ENCODE assay signal across 8 cellular contexts in genomic region chr17:39153541-39154111, GRCh38. TPM values are rescaled to one million over a fixed set of nuclear protein-coding genes. Genes with fewer than 3 reads are reported as not detected.
DNase-seq lines count a peak whose midpoint lies in the region; ATAC-seq and TF ChIP-seq lines count a peak whose summit lies in the region.

No MANE protein-coding gene starts in this region.

- no peaks in the 10 kb centered on the region for H3F3A ChIP-seq in SU-DHL-6 (ENCODE audit: insufficient read depth)

- intact Hi-C loops in Right ventricle myocardium inferior (cut with DNase I): loop anchor here (2.0 to 10.0 kb wide), 5 partner anchors 71 to 459 kb away; partner anchors contain the start of gene PCGF2

- DNase-seq in DMS 273 (lab: John Stamatoyannopoulos, UW; ENCODE audit: unreplicated experiment) (peak; percentile 94), H7 (peak; percentile 76), NCI-H128 (lab: John Stamatoyannopoulos, UW; ENCODE audit: unreplicated experiment) (peak; percentile 60), Right ventricle myocardium inferior (ENCODE audit: missing footprints) (peak; percentile 92), osteoblast (ENCODE audit: insufficient read length, low spot score, missing footprints) (peak; percentile 97)
- peak; percentile 85 for DNase-seq in activated naive CD8-positive, alpha-beta T cell treated with anti-CD3 and anti-CD28 coated beads, Interleukin-2, amount 50 U/mL, for 16 hours (ENCODE audit: low read depth, low spot score)

- H3K79me2 ChIP-seq in SU-DHL-6 (ENCODE audit: insufficient read depth, low read length): no peaks in the 10 kb centered on the region
- no peaks in the 10 kb centered on the region for H3K79me2 ChIP-seq in osteoblast (ENCODE audit: insufficient read depth, low read length)

- H3K9me2 ChIP-seq in SU-DHL-6 (replicated peaks; ENCODE audit: insufficient read depth, low read length): no peaks in the 10 kb centered on the region

- peak overlapping the region; percentile 95 for H2AFZ ChIP-seq in SU-DHL-6 (ENCODE audit: low read depth, low read length, severe bottlenecking)
- peak overlapping the region; percentile 79 for H2AFZ ChIP-seq in osteoblast (ENCODE audit: low read length)

- H3K4me1 ChIP-seq in osteoblast (ENCODE audit: insufficient read depth, low read length): peaks cover 13% of the 10 kb centered on the region

- no peaks in the 10 kb centered on the region for H3K9me3 ChIP-seq in SU-DHL-6 (ENCODE audit: insufficient read depth, low read length)
- H3K9me3 ChIP-seq in osteoblast (ENCODE audit: low read depth, low read length): no peaks in the 10 kb centered on the region

- H4K20me1 ChIP-seq in SU-DHL-6 (ENCODE audit: low read depth, low read length) (no peaks in the 10 kb centered on the region), osteoblast (ENCODE audit: insufficient read depth, low read length) (no peaks in the 10 kb centered on the region)

- H3K27ac ChIP-seq in SU-DHL-6 (ENCODE audit: low read depth, low read length): peak overlapping the region; percentile 66
- H3K27ac ChIP-seq in osteoblast (ENCODE audit: low read depth, low read length): peak overlapping the region; percentile 46
- peak overlapping the region; percentile 91 for H3K27ac ChIP-seq in temporal lobe (ENCODE audit: low read depth, low read length)

- H3K4me2 ChIP-seq in SU-DHL-6 (ENCODE audit: low read depth, low read length, poor library complexity, severe bottlenecking) (peak overlapping the region; percentile 73), osteoblast (ENCODE audit: insufficient read depth, low read length) (peak overlapping the region; percentile 89)

- H3K4me3 ChIP-seq in H7 (ENCODE audit: insufficient read depth, low read depth, low read length) (peak overlapping the region; percentile 92), SU-DHL-6 (ENCODE audit: insufficient read depth, low read length, poor library complexity, severe bottlenecking) (peak overlapping the region; percentile 74), osteoblast (ENCODE audit: insufficient read depth, low read length) (peak overlapping the region; percentile 76)

- H3K27me3 ChIP-seq in H7 (ENCODE audit: control insufficient read depth, insufficient read depth, low read length) (peaks cover 30% of the 10 kb centered on the region), SU-DHL-6 (ENCODE audit: low read length) (no peaks in the 10 kb centered on the region), osteoblast (ENCODE audit: insufficient read depth, low read length) (peaks cover 41% of the 10 kb centered on the region)

- H3K36me3 ChIP-seq in H7 (replicated peaks; ENCODE audit: control insufficient read depth, insufficient read depth, low read length) (no peaks in the 10 kb centered on the region), SU-DHL-6 (ENCODE audit: low read length) (no peaks in the 10 kb centered on the region), osteoblast (ENCODE audit: insufficient read depth, low read length) (no peaks in the 10 kb centered on the region)

- H3K9ac ChIP-seq in SU-DHL-6 (ENCODE audit: low read length): peak overlapping the region; percentile 77

- TF ChIP-seq CTCF in SU-DHL-6 (IDR thresholded peaks at IDR 0.05; ENCODE audit: insufficient read depth, low read length, poor library complexity, severe bottlenecking) (no peak), osteoblast (IDR thresholded peaks at IDR 0.05; ENCODE audit: extremely low read depth, low read depth, low read length) (no peak)

- ATAC-seq in Right ventricle myocardium inferior: peak; percentile 80

RNA-seq across cellular contexts. Expression of gene PLXDC1, which starts 2.2 kb away (rescaled TPM):
- total RNA-seq in H7 (2014; rRNA removed; shearing (Covaris generic)): 0.18 and 0.38 TPM in 2 replicates
- total RNA-seq in Right ventricle myocardium inferior (19.3 TPM), osteoblast (2.9 and 3.8 TPM in 2 replicates), temporal lobe (7.9 TPM)

RNA-seq across cellular contexts. Expression of gene ARL5C, which starts 12.3 kb away (rescaled TPM):
- not detected in 2 replicates for total RNA-seq in H7 (2014; rRNA removed; shearing (Covaris generic))
- not detected for total RNA-seq in Right ventricle myocardium inferior
- total RNA-seq in osteoblast: not detected in 2 replicates
- total RNA-seq in temporal lobe: not detected

RNA-seq across cellular contexts. Expression of gene CACNB1, which starts 43.8 kb away (rescaled TPM):
- total RNA-seq in H7 (2014; rRNA removed; shearing (Covaris generic)): 3.8 and 9.1 TPM in 2 replicates
- total RNA-seq in Right ventricle myocardium inferior: 7.4 TPM
- total RNA-seq in osteoblast: 5.8 and 7.4 TPM in 2 replicates
- total RNA-seq in temporal lobe: 30.2 TPM

RNA-seq across cellular contexts. Expression of gene RPL19, which starts 46.5 kb away (rescaled TPM):
- total RNA-seq in H7 (2014; rRNA removed; shearing (Covaris generic)): 2,113 and 2,304 TPM in 2 replicates
- total RNA-seq in Right ventricle myocardium inferior: 1,018 TPM
- 1,279 and 1,302 TPM in 2 replicates for total RNA-seq in osteoblast
- 940 TPM for total RNA-seq in temporal lobe

Comparison
In these comparisons a context has a peak if more than half of its experiments do, and no peak if none do; other contexts are left out.
1. Peak in every context shown above with its lines: DNase-seq, ATAC-seq, H3K4me3 ChIP-seq and H3K27ac ChIP-seq.